In the genomic region with DNA sequence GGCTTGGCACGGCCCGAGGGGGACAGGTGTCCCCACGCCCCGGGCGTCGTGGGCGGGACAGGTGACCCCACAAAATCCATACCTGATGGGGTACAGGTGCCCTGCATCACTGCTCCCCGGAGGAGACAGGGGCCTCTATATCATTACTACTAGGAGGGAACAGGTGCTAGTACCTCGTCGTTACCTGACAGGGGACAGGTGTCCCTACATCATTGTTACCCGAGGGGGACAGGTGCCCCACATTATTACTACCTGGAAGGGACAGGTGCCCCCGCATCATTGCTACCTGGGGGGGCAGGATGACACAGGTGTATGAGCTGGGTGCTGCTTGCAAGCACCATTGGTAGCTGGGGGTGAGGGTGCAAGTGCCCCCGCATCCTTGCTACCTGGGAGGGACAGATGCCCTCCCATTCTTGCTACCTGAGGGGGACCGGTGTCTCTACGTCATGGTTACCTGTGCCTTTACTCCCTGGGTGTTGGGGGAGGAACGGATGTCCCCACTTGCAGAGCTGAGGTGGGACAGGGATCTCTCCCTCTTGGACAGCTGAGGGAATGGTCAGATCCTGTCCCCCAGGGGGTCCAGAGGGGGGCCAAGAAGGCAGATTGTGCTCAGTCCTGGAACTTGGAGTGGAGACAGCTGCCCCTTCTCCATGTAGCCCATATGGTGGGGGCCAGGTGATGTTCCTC, we compare ENCODE assay signal across 8 cellular contexts. TPM values are rescaled to one million over a fixed set of nuclear protein-coding genes. Genes with fewer than 3 reads are reported as not detected.
DNase-seq lines count a peak whose midpoint lies in the region; ATAC-seq lines count a peak whose summit lies in the region.

No MANE protein-coding gene starts in this region.

- peak in 2 of 3 experiments; percentile 45 to 65 for DNase-seq in NCI-H1417 (lab: John Stamatoyannopoulos, UW)
- DNase-seq in NCI-H1417 treated with DMSO at 0.1 percent for 48 hours (lab: John Stamatoyannopoulos, UW): no peak
- DNase-seq in central memory CD8-positive, alpha-beta T cell (ENCODE audit: low spot score in 2 of 2): no peak
- DNase-seq in naive thymus-derived CD4-positive, alpha-beta T cell: peak in 1 of 9 donors; percentile 40
- DNase-seq in NCI-H510A (lab: John Stamatoyannopoulos, UW): no peak
- no peak for DNase-seq in ecto neural progenitor cell (ENCODE audit: low spot score)
- DNase-seq in NCI-H2029 (lab: John Stamatoyannopoulos, UW): no peak

- peak overlapping the region; percentile 76 for H3K4me3 ChIP-seq in HUES6 (ENCODE audit: low read depth, low read length)
- peak overlapping the region; percentile 58 for H3K4me3 ChIP-seq in naive thymus-derived CD4-positive, alpha-beta T cell (ENCODE audit: low read length)

- peaks cover 24% of the 10 kb centered on the region for H3K4me1 Mint-ChIP-seq in central memory CD8-positive, alpha-beta T cell
- H3K4me1 Mint-ChIP-seq in naive thymus-derived CD4-positive, alpha-beta T cell: peaks cover 6 to 50% (median 28%) of the 10 kb centered on the region in 7 donors

- H3K4me1 ChIP-seq in HUES6 (ENCODE audit: control insufficient read depth, insufficient read depth, low read length): peaks cover 7% of the 10 kb centered on the region
- peaks cover 12 to 16% of the 10 kb centered on the region in 2 donors for H3K4me1 ChIP-seq in naive thymus-derived CD4-positive, alpha-beta T cell (ENCODE audit: control insufficient read depth in 2 of 2, insufficient read depth in 2 of 2, low read length in 2 of 2)

- H3K36me3 ChIP-seq in HUES6 (ENCODE audit: control insufficient read depth, insufficient read depth, low read length): no peaks in the 10 kb centered on the region
- H3K36me3 ChIP-seq in naive thymus-derived CD4-positive, alpha-beta T cell (ENCODE audit: control insufficient read depth in 2 of 3, insufficient read depth in 3 of 3, low read length in 3 of 3): peaks cover 0 to 4% (median 0%) of the 10 kb centered on the region in 3 experiments

- H3K27ac Mint-ChIP-seq in central memory CD8-positive, alpha-beta T cell (ENCODE audit: low read depth): peak overlapping the region; percentile 68
- peak overlapping the region in 4 of 9 donors; percentile 18 to 85 (median 51) for H3K27ac Mint-ChIP-seq in naive thymus-derived CD4-positive, alpha-beta T cell

- CTCF ChIA-PET in naive thymus-derived CD4-positive, alpha-beta T cell (lab: Charles Lee): no interaction called here

- no peaks in the 10 kb centered on the region for H3K27me3 ChIP-seq in HUES6 (ENCODE audit: control insufficient read depth, insufficient read depth, low read length)
- H3K27me3 ChIP-seq in naive thymus-derived CD4-positive, alpha-beta T cell (ENCODE audit: control insufficient read depth in 2 of 2, insufficient read depth in 2 of 2, low read length in 2 of 2): no peaks in the 10 kb centered on the region

- POLR2A ChIA-PET in naive thymus-derived CD4-positive, alpha-beta T cell (lab: Charles Lee): interaction anchor here (1.0 to 3.4 kb wide), 2 partner anchors 16 to 148 kb away, joined by 5 to 17 read pairs; a partner anchor contains a TSS

- H3K36me3 Mint-ChIP-seq in central memory CD8-positive, alpha-beta T cell (ENCODE audit: insufficient read depth): peaks cover 11% of the 10 kb centered on the region
- no peaks in the 10 kb centered on the region for H3K36me3 Mint-ChIP-seq in naive thymus-derived CD4-positive, alpha-beta T cell

- intact Hi-C loops in naive thymus-derived CD4-positive, alpha-beta T cell (cut with micrococcal nuclease): loop anchor here (1.0 to 5.0 kb wide), 9 partner anchors 17 to 233 kb away; a partner anchor contains a TSS

- peak overlapping the region; percentile 81 for H3K4me3 Mint-ChIP-seq in central memory CD8-positive, alpha-beta T cell
- peak overlapping the region; percentile 65 to 88 (median 80) for H3K4me3 Mint-ChIP-seq in naive thymus-derived CD4-positive, alpha-beta T cell

- no peak overlapping the region for H3K27ac ChIP-seq in HUES6 (ENCODE audit: low read depth, low read length)
- peak overlapping the region; percentile 27 for H3K27ac ChIP-seq in naive thymus-derived CD4-positive, alpha-beta T cell (ENCODE audit: low read depth, low read length)

- H3K9me3 Mint-ChIP-seq in central memory CD8-positive, alpha-beta T cell: no peaks in the 10 kb centered on the region
- H3K9me3 Mint-ChIP-seq in naive thymus-derived CD4-positive, alpha-beta T cell: no peaks in the 10 kb centered on the region

- peak; percentile 44 for ATAC-seq in central memory CD8-positive, alpha-beta T cell (replicated peaks; ENCODE audit: extremely low read depth, poor library complexity, severe bottlenecking)
- peak; percentile 20 for ATAC-seq in naive thymus-derived CD4-positive, alpha-beta T cell

- no peaks in the 10 kb centered on the region for H3K27me3 Mint-ChIP-seq in central memory CD8-positive, alpha-beta T cell
- H3K27me3 Mint-ChIP-seq in naive thymus-derived CD4-positive, alpha-beta T cell: peaks cover 0 to 3% (median 0%) of the 10 kb centered on the region in 5 donors

- peak overlapping the region; percentile 61 for H3K9ac ChIP-seq in HUES6 (ENCODE audit: low read length)

- H3K9me3 ChIP-seq in HUES6 (ENCODE audit: control insufficient read depth, insufficient read depth, low read depth, low read length): no peaks in the 10 kb centered on the region
- no peaks in the 10 kb centered on the region for H3K9me3 ChIP-seq in naive thymus-derived CD4-positive, alpha-beta T cell (ENCODE audit: control insufficient read depth in 2 of 3, low read length in 3 of 3)

RNA-seq across cellular contexts. Expression of a gene that starts 0.6 kb away (rescaled TPM):
- 10 to 100 TPM in 4 of 5 experiments, 1 to 10 TPM in 1; 8.4 to 23.4 (median 22.3) TPM for total RNA-seq in naive thymus-derived CD4-positive, alpha-beta T cell
- 1 to 10 TPM in 1 of 2 donors, under 1 TPM in 1; 0.97 to 1.7 TPM for polyA plus RNA-seq in naive thymus-derived CD4-positive, alpha-beta T cell

RNA-seq across cellular contexts. Expression of a gene that starts 47.3 kb away (rescaled TPM):
- total RNA-seq in naive thymus-derived CD4-positive, alpha-beta T cell: 10 to 100 TPM in 4 of 5 experiments, 1 to 10 TPM in 1; 9.5 to 16.3 (median 12.7) TPM
- polyA plus RNA-seq in naive thymus-derived CD4-positive, alpha-beta T cell: 1 to 10 TPM; 3.7 to 6.1 TPM

Comparison
In these comparisons a context has a peak if more than half of its experiments do, and no peak if none do; other contexts are left out.
1. DNase-seq: peak in NCI-H1417 (2 of 3); none in NCI-H1417 treated with DMSO at 0.1 percent for 48 hours (single experiment), central memory CD8-positive, alpha-beta T cell (0 of 2), NCI-H510A (single experiment), ecto neural progenitor cell (single experiment) and NCI-H2029 (single experiment).